2 cellular contexts compared by ENCODE assay signal in the genomic region with DNA sequence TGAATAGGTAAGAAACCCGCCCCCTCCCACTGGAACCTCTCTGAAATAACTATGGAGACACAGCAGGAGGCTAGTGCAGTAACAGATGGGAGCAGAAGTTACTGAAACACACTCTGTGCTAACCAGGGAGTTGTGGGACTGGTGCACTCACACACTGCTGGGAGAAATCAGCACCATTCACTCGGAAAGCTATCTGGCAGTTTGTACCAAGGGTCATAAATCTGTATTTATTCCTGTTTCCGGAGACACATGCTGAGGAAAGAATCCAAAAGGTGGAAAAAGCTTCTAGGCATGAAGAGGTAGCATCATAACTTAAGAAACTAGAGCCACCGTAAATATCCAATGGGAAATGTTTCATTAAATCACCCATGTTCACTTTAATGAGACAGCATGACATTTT.
TF ChIP-seq lines count a peak whose summit lies in the region.

No MANE protein-coding gene starts in this region.

TF ChIP-seq in SK-N-SH, 30 proteins besides CTCF, POLR2A, EP300 and RAD21 (continued from another document):
- TF ChIP-seq, protein P1, sequence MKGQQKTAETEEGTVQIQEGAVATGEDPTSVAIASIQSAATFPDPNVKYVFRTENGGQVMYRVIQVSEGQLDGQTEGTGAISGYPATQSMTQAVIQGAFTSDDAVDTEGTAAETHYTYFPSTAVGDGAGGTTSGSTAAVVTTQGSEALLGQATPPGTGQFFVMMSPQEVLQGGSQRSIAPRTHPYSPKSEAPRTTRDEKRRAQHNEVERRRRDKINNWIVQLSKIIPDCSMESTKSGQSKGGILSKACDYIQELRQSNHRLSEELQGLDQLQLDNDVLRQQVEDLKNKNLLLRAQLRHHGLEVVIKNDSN (IDR thresholded peaks at IDR 0.05; ENCODE audit: borderline replicate concordance, low read depth) = no peak
- TF ChIP-seq GATA2 (CRISPR knock-in tag; IDR thresholded peaks at IDR 0.05) = no peak
- TF ChIP-seq, protein P2, sequence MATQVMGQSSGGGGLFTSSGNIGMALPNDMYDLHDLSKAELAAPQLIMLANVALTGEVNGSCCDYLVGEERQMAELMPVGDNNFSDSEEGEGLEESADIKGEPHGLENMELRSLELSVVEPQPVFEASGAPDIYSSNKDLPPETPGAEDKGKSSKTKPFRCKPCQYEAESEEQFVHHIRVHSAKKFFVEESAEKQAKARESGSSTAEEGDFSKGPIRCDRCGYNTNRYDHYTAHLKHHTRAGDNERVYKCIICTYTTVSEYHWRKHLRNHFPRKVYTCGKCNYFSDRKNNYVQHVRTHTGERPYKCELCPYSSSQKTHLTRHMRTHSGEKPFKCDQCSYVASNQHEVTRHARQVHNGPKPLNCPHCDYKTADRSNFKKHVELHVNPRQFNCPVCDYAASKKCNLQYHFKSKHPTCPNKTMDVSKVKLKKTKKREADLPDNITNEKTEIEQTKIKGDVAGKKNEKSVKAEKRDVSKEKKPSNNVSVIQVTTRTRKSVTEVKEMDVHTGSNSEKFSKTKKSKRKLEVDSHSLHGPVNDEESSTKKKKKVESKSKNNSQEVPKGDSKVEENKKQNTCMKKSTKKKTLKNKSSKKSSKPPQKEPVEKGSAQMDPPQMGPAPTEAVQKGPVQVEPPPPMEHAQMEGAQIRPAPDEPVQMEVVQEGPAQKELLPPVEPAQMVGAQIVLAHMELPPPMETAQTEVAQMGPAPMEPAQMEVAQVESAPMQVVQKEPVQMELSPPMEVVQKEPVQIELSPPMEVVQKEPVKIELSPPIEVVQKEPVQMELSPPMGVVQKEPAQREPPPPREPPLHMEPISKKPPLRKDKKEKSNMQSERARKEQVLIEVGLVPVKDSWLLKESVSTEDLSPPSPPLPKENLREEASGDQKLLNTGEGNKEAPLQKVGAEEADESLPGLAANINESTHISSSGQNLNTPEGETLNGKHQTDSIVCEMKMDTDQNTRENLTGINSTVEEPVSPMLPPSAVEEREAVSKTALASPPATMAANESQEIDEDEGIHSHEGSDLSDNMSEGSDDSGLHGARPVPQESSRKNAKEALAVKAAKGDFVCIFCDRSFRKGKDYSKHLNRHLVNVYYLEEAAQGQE (IDR thresholded peaks at IDR 0.05; ENCODE audit: low read depth, low read length) = peak; percentile 39; the same call in 1 of the 2 replicates
TF ChIP-seq in SK-N-SH: peak in this region for 1.

TF ChIP-seq in SK-N-SH treated with all-trans-retinoic acid at 6 μM for 48 hours, 23 proteins besides CTCF, POLR2A, EP300 and RAD21:
- TF ChIP-seq, protein P3, sequence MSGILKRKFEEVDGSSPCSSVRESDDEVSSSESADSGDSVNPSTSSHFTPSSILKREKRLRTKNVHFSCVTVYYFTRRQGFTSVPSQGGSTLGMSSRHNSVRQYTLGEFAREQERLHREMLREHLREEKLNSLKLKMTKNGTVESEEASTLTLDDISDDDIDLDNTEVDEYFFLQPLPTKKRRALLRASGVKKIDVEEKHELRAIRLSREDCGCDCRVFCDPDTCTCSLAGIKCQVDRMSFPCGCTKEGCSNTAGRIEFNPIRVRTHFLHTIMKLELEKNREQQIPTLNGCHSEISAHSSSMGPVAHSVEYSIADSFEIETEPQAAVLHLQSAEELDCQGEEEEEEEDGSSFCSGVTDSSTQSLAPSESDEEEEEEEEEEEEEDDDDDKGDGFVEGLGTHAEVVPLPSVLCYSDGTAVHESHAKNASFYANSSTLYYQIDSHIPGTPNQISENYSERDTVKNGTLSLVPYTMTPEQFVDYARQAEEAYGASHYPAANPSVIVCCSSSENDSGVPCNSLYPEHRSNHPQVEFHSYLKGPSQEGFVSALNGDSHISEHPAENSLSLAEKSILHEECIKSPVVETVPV (CRISPR knock-in tag; IDR thresholded peaks at IDR 0.05) = no peak
- TF ChIP-seq, protein P4, sequence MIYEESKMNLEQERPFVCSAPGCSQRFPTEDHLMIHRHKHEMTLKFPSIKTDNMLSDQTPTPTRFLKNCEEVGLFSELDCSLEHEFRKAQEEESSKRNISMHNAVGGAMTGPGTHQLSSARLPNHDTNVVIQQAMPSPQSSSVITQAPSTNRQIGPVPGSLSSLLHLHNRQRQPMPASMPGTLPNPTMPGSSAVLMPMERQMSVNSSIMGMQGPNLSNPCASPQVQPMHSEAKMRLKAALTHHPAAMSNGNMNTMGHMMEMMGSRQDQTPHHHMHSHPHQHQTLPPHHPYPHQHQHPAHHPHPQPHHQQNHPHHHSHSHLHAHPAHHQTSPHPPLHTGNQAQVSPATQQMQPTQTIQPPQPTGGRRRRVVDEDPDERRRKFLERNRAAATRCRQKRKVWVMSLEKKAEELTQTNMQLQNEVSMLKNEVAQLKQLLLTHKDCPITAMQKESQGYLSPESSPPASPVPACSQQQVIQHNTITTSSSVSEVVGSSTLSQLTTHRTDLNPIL (CRISPR knock-in tag; IDR thresholded peaks at IDR 0.05; ENCODE audit: low read depth) = no peak
- TF ChIP-seq, protein P5, sequence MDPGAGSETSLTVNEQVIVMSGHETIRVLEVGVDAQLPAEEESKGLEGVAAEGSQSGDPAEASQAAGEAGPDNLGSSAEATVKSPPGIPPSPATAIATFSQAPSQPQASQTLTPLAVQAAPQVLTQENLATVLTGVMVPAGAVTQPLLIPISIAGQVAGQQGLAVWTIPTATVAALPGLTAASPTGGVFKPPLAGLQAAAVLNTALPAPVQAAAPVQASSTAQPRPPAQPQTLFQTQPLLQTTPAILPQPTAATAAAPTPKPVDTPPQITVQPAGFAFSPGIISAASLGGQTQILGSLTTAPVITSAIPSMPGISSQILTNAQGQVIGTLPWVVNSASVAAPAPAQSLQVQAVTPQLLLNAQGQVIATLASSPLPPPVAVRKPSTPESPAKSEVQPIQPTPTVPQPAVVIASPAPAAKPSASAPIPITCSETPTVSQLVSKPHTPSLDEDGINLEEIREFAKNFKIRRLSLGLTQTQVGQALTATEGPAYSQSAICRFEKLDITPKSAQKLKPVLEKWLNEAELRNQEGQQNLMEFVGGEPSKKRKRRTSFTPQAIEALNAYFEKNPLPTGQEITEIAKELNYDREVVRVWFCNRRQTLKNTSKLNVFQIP (CRISPR knock-in tag; IDR thresholded peaks at IDR 0.05; ENCODE audit: borderline replicate concordance, low read depth) = no peak
- TF ChIP-seq ARNTL (CRISPR knock-in tag; IDR thresholded peaks at IDR 0.05; ENCODE audit: borderline replicate concordance, low read depth) (no peak), CSDC2 (CRISPR knock-in tag; IDR thresholded peaks at IDR 0.05) (no peak)
- TF ChIP-seq, protein P6, sequence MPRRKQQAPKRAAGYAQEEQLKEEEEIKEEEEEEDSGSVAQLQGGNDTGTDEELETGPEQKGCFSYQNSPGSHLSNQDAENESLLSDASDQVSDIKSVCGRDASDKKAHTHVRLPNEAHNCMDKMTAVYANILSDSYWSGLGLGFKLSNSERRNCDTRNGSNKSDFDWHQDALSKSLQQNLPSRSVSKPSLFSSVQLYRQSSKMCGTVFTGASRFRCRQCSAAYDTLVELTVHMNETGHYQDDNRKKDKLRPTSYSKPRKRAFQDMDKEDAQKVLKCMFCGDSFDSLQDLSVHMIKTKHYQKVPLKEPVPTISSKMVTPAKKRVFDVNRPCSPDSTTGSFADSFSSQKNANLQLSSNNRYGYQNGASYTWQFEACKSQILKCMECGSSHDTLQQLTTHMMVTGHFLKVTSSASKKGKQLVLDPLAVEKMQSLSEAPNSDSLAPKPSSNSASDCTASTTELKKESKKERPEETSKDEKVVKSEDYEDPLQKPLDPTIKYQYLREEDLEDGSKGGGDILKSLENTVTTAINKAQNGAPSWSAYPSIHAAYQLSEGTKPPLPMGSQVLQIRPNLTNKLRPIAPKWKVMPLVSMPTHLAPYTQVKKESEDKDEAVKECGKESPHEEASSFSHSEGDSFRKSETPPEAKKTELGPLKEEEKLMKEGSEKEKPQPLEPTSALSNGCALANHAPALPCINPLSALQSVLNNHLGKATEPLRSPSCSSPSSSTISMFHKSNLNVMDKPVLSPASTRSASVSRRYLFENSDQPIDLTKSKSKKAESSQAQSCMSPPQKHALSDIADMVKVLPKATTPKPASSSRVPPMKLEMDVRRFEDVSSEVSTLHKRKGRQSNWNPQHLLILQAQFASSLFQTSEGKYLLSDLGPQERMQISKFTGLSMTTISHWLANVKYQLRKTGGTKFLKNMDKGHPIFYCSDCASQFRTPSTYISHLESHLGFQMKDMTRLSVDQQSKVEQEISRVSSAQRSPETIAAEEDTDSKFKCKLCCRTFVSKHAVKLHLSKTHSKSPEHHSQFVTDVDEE (CRISPR knock-in tag; IDR thresholded peaks at IDR 0.05) = no peak
